Comparison of ENCODE assay signal across 22 cellular contexts in genomic region chr1:90911353-90911752, GRCh38.
"Had no signal": no experiment of that assay in that cellular context is flagged by ENCODE, and none has a peak within 500 bp of the region (broad histone marks: within the 10 kb centered on the region; RNA-seq: fewer than 3 reads in every experiment).

No MANE protein-coding gene starts in this region.

- H3K27me3 ChIP-seq: MG63 had no signal

- DNase-seq: activated CD4-positive, alpha-beta T cell treated with anti-CD3 and anti-CD28 coated beads for 48 hours; activated CD4-positive, alpha-beta T cell treated with anti-CD3 and anti-CD28 coated beads, Interleukin-2, amount 50 U/mL, for 4 hours; activated CD8-positive, alpha-beta memory T cell treated with anti-CD3 and anti-CD28 coated beads, Interleukin-2, amount 10 ng/mL, durations not matched to agents 7 days and 5 days; activated gamma-delta T cell; activated naive CD4-positive, alpha-beta T cell treated with anti-CD3 and anti-CD28 coated beads for 36 hours; activated T-cell treated with anti-CD3 and anti-CD28 coated beads, Interleukin-2, amount 50 U/mL, for 24 hours; amygdala; KG1; MG63; NCI-H1048; NCI-H146; NCI-H187 treated with DMSO at 0.1 percent for 48 hours; NCI-H2081 treated with DMSO at 0.1 percent for 48 hours; NCI-H446; SIG-M5; T-helper 17 cell; T-helper 9 cell had no signal

- FAIRE-seq: astrocyte had no signal

- H3K9me3 Mint-ChIP-seq: activated T-cell treated with anti-CD3 and anti-CD28 coated beads, Interleukin-2, amount 50 U/mL, for 24 hours; central memory CD8-positive, alpha-beta T cell had no signal

- H3K27me3 Mint-ChIP-seq: activated CD8-positive, alpha-beta memory T cell treated with anti-CD3 and anti-CD28 coated beads, Interleukin-2, amount 10 ng/mL, durations not matched to agents 7 days and 5 days; activated naive CD8-positive, alpha-beta T cell; activated T-cell treated with anti-CD3 and anti-CD28 coated beads, Interleukin-2, amount 50 U/mL, for 24 hours; brain; central memory CD8-positive, alpha-beta T cell; T-helper 17 cell had no signal

- H3K4me3 Mint-ChIP-seq: activated CD8-positive, alpha-beta memory T cell treated with anti-CD3 and anti-CD28 coated beads, Interleukin-2, amount 10 ng/mL, durations not matched to agents 7 days and 5 days; activated naive CD4-positive, alpha-beta T cell treated with anti-CD3 and anti-CD28 coated beads for 36 hours; activated naive CD8-positive, alpha-beta T cell; activated T-cell treated with anti-CD3 and anti-CD28 coated beads, Interleukin-2, amount 50 U/mL, for 24 hours; brain; central memory CD8-positive, alpha-beta T cell; T-helper 17 cell had no signal

- ATAC-seq: activated CD4-positive, CD25-positive, alpha-beta regulatory T cell treated with anti-CD3 and anti-CD28 coated beads, Interleukin-2, amount 50 U/mL, for 24 hours; activated CD8-positive, alpha-beta memory T cell treated with anti-CD3 and anti-CD28 coated beads, Interleukin-2, amount 10 ng/mL, durations not matched to agents 7 days and 5 days; T-helper 17 cell had no signal

- H3K4me3 ChIP-seq: MG63 had no signal

- H3K4me1 Mint-ChIP-seq: activated CD8-positive, alpha-beta memory T cell treated with anti-CD3 and anti-CD28 coated beads, Interleukin-2, amount 10 ng/mL, durations not matched to agents 7 days and 5 days; brain had no signal

- H3K9me3 ChIP-seq: MG63 had no signal

- H3K27ac Mint-ChIP-seq: activated CD8-positive, alpha-beta memory T cell treated with anti-CD3 and anti-CD28 coated beads, Interleukin-2, amount 10 ng/mL, durations not matched to agents 7 days and 5 days; activated naive CD4-positive, alpha-beta T cell treated with anti-CD3 and anti-CD28 coated beads for 36 hours; activated naive CD8-positive, alpha-beta T cell; activated T-cell treated with anti-CD3 and anti-CD28 coated beads, Interleukin-2, amount 50 U/mL, for 24 hours; brain; T-helper 17 cell had no signal
